8 cellular contexts compared by ENCODE assay signal in the genomic region with DNA sequence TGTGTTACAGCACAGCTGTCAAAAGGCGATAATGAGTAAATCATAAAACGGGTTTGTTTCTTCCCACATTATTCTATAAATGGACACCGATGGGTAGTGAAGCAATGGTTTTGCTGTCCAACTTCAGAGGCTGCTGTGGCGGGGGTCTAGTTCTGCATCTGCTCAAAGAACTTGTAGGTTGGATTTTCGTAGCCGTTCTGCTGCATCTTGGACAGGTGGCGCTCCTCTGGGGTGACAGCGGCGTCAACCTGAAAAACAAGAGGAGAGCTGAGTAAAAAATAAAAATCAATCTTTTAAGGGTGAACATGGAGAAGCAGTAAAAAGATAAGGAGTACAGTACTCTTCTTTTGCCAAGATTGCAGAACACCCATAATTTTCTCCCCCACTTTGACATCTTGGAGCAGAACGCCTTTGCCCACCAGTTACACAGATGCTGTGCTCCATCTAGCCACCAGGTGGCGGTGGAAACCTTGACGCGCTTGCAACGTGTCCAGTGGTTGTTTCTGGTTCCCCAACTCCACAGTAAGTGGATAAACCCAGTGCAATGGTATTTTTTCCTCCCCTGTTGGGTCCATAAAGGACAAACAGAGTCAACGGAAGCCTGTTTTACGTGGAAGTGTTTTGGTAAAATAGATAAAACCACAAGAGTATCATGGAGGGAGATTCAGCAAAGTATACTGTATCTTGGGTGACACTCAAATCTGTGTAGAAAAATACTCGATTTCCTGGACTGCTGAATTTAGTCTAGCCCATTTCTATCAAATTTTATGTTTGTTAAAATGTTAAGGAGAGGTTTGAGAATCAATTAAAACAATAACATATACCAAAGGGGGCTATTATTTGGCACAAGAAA.
A peak's percentile ranks its signal among the peaks of the same experiment; 100 is the strongest.
DNase-seq lines count a peak whose midpoint lies in the region; ATAC-seq and TF ChIP-seq lines count a peak whose summit lies in the region.

No MANE protein-coding gene starts in this region.

- H3K4me3 Mint-ChIP-seq in CD4-positive, alpha-beta T cell = no peak overlapping the region
- no peak overlapping the region for H3K4me3 Mint-ChIP-seq in mesothelial cell of epicardium

- CTCF ChIA-PET in CD4-positive, alpha-beta T cell (lab: Charles Lee) = interaction anchor here (2.2 kb wide), 1 partner anchor 14 kb away, joined by 4 read pairs; no protein-coding TSS in a partner anchor

- TF ChIP-seq CTCF in CD4-positive, alpha-beta T cell (IDR thresholded peaks at IDR 0.05) = peak; percentile 88
- peak; percentile 86 for TF ChIP-seq CTCF in mesothelial cell of epicardium (IDR thresholded peaks at IDR 0.05; ENCODE audit: unreplicated experiment)

- peak; percentile 19 to 65 (median 40) for DNase-seq in CD4-positive, alpha-beta T cell
- peak; percentile 58 for DNase-seq in NCI-H748 (lab: John Stamatoyannopoulos, UW; ENCODE audit: unreplicated experiment)
- peak; percentile 61 to 70 for DNase-seq in activated CD4-positive, alpha-beta T cell treated with anti-CD3 and anti-CD28 coated beads, Interleukin-2, amount 50 U/mL, for 48 hours
- peak; percentile 35 for DNase-seq in effector CD8-positive, alpha-beta T cell (lab: John Stamatoyannopoulos, UW)
- DNase-seq in mesothelial cell of epicardium (ENCODE audit: low spot score in 2 of 2, unreplicated experiment in 2 of 2) = peak; percentile 27 to 60
- DNase-seq in stimulated activated CD8-positive, alpha-beta memory T cell treated with anti-CD3 and anti-CD28 coated beads, Interleukin-7, amount 100 ng/mL, for 24 hours (ENCODE audit: low read depth) = peak; percentile 27

- H3K27ac Mint-ChIP-seq in CD4-positive, alpha-beta T cell = no peak overlapping the region
- H3K27ac Mint-ChIP-seq in mesothelial cell of epicardium = peak overlapping the region; percentile 30

- no peaks in the 10 kb centered on the region for H3K9me3 Mint-ChIP-seq in CD4-positive, alpha-beta T cell
- H3K9me3 Mint-ChIP-seq in mesothelial cell of epicardium = no peaks in the 10 kb centered on the region

- H3K36me3 Mint-ChIP-seq in CD4-positive, alpha-beta T cell (ENCODE audit: low read depth) = peaks cover 23% of the 10 kb centered on the region
- peaks cover 51% of the 10 kb centered on the region for H3K36me3 Mint-ChIP-seq in mesothelial cell of epicardium

- ATAC-seq in CD4-positive, alpha-beta T cell (ENCODE audit: poor library complexity) = peak; percentile 73
- ATAC-seq in GM19043 (IDR thresholded peaks at IDR 0.05; ENCODE audit: low read depth, unreplicated experiment) (peak; percentile 88), HG03159 (IDR thresholded peaks at IDR 0.05; ENCODE audit: unreplicated experiment) (peak; percentile 92)

- H3K27ac ChIP-seq in CD4-positive, alpha-beta T cell (ENCODE audit: low read depth, low read length) = no peak overlapping the region

- H3K27me3 ChIP-seq in CD4-positive, alpha-beta T cell (ENCODE audit: control insufficient read depth, insufficient read depth, low read length) = no peaks in the 10 kb centered on the region

- H3K9me3 ChIP-seq in CD4-positive, alpha-beta T cell (ENCODE audit: control insufficient read depth, low read length) = no peaks in the 10 kb centered on the region

- no peaks in the 10 kb centered on the region for H3K4me1 Mint-ChIP-seq in CD4-positive, alpha-beta T cell (ENCODE audit: low read depth)
- peaks cover 4% of the 10 kb centered on the region for H3K4me1 Mint-ChIP-seq in mesothelial cell of epicardium

- POLR2A ChIA-PET in CD4-positive, alpha-beta T cell (lab: Charles Lee) = no interaction called here

- no peaks in the 10 kb centered on the region for H3K27me3 Mint-ChIP-seq in CD4-positive, alpha-beta T cell
- H3K27me3 Mint-ChIP-seq in mesothelial cell of epicardium (ENCODE audit: low read depth) = no peaks in the 10 kb centered on the region

- intact Hi-C loops in CD4-positive, alpha-beta T cell (cut with DNase I, micrococcal nuclease) = loop anchor here (1.0 to 5.0 kb wide), 4 partner anchors 289 to 836 kb away; partner anchors contain the start of gene APP (in 2 of the 2)
